In the genomic region with DNA sequence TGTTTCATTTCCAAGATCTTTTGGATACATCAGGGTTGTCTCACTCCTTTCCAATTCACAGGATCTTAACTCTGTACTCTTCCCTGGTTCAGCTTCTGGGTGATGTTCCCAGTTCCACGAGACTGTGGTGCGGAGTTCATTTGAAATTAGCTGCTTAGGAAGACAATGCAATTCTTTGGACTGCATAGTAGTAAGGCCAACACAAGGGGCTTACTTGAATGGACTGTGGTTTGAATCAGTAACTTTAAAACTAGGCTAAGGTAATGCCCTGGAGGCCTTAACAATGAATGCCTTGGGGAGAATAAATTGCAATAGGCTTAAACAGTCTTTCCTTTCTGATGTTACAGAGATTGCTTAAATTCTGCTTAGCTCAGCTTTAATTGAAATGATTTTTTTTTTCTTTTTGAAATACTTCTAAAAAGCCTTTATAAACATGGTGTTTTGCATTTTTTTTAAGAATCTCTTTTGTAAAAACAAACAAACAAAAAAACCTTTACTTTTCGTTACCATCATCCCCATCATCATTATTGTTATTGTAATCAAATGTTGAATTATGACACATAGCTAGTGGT, we compare ENCODE assay signal across 22 cellular contexts.
"Had no signal": no experiment of that assay in that cellular context is flagged by ENCODE, and none has a peak within 500 bp of the region (broad histone marks: within the 10 kb centered on the region; RNA-seq: fewer than 3 reads in every experiment).

No MANE protein-coding gene starts in this region.

- FAIRE-seq: keratinocyte had no signal

- ATAC-seq: effector memory CD8-positive, alpha-beta T cell; gastrocnemius medialis; left cardiac atrium; lower lobe of right lung; psoas muscle; sciatic nerve; stimulated activated memory B cell treated with anti-CD40 and anti-IgM and Interleukin-4, amounts not matched to agents 10 μg/mL and 1 μg/mL and 100 μg/mL, for 72 hours had no signal

- H3K36me3 ChIP-seq: esophagus muscularis mucosa, gastrocnemius medialis, left ventricle myocardium inferior, lower lobe of right lung, neutrophil, spleen, tibial artery, upper lobe of left lung, uterus had no signal

- H3K9me3 ChIP-seq: esophagus muscularis mucosa, gastrocnemius medialis, left ventricle myocardium inferior, lower lobe of right lung, neutrophil, psoas muscle, spleen, tibial artery, upper lobe of left lung, uterus had no signal

- DNase-seq: effector memory CD8-positive, alpha-beta T cell; gastrocnemius medialis; immature natural killer cell; left cardiac atrium; left ventricle myocardium inferior; lower lobe of right lung; naive B cell; psoas muscle; retina; spleen; stimulated activated CD4-positive, alpha-beta T cell treated with anti-CD3 and anti-CD28 coated beads, Interleukin-15, amount 100 ng/mL, for 24 hours; stimulated activated CD4-positive, alpha-beta T cell treated with anti-CD3 and anti-CD28 coated beads, Interleukin-1b, Interleukin-23, amount 100 ng/mL, for 48 hours; stimulated activated CD4-positive, alpha-beta T cell treated with anti-CD3 and anti-CD28 coated beads, Interleukin-4, amount 100 ng/mL, for 24 hours; tibial artery; upper lobe of left lung; uterus had no signal

- H3K4me1 ChIP-seq: lower lobe of right lung, psoas muscle, spleen, upper lobe of left lung, uterus had no signal

- H3K4me3 ChIP-seq: esophagus muscularis mucosa, gastrocnemius medialis, left ventricle myocardium inferior, lower lobe of right lung, psoas muscle, spleen, tibial artery, upper lobe of left lung, uterus had no signal

- H3K27me3 ChIP-seq: esophagus muscularis mucosa, gastrocnemius medialis, neutrophil, spleen, tibial artery, upper lobe of left lung, uterus had no signal

- H3K27ac ChIP-seq: epithelial cell of prostate, esophagus muscularis mucosa, gastrocnemius medialis, left ventricle myocardium inferior, lower lobe of right lung, neutrophil, psoas muscle, spleen, tibial artery, upper lobe of left lung, uterus had no signal
